Comparison of ENCODE assay signal across 16 cellular contexts in genomic region chr11:45212566-45213315, GRCh38.
DNase-seq lines count a peak whose midpoint lies in the region; ATAC-seq and TF ChIP-seq lines count a peak whose summit lies in the region.
"Had no signal": no experiment of that assay in that cellular context is flagged by ENCODE, and none has a peak within 500 bp of the region (broad histone marks: within the 10 kb centered on the region; RNA-seq: fewer than 3 reads in every experiment).

No MANE protein-coding gene starts in this region.

- no peak overlapping the region for H2BK120ac ChIP-seq in neuronal stem cell (ENCODE audit: low read depth, low read length)

- peak overlapping the region; percentile 52 for H3K9ac ChIP-seq in neuronal stem cell (ENCODE audit: low read depth, low read length, poor library complexity)

- no TSS peak for BruUV-seq in Calu3 (replicated peaks; lab: Mats Ljungman, UMichigan)

- H3K36me3 ChIP-seq in neuronal stem cell (replicated peaks in 1 of 2; ENCODE audit: control insufficient read depth in 2 of 2, insufficient read depth in 2 of 2, low read length in 2 of 2) (peaks cover 0 to 3% of the 10 kb centered on the region in 2 donors), testis (ENCODE audit: low read depth, missing control alignments) (no peaks in the 10 kb centered on the region)

- peak overlapping the region; percentile 16 for H3K23ac ChIP-seq in neuronal stem cell (ENCODE audit: low read depth, low read length, poor library complexity)

- no peak overlapping the region for H3K4me2 ChIP-seq in neuronal stem cell (ENCODE audit: insufficient read depth, low read length, poor library complexity, severe bottlenecking)

- no peak overlapping the region for H3K27ac Mint-ChIP-seq in Calu3 (ENCODE audit: unreplicated experiment)
- H3K27ac Mint-ChIP-seq: activated CD4-positive, alpha-beta T cell treated with anti-CD3 and anti-CD28 coated beads for 36 hours; activated naive CD8-positive, alpha-beta T cell treated with anti-CD3 and anti-CD28 coated beads for 36 hours; CD4-positive, alpha-beta T cell; stimulated activated naive CD8-positive, alpha-beta T cell treated with anti-CD3 and anti-CD28 coated beads, Interleukin-15, Interleukin-2, amounts not matched to agents 100 ng/mL and 50 ng/mL, for 24 hours had no signal

- no peaks in the 10 kb centered on the region for H3K36me3 Mint-ChIP-seq in Calu3 (ENCODE audit: insufficient read depth, unreplicated experiment)

- peak overlapping the region; percentile 50 for H3K18ac ChIP-seq in neuronal stem cell (ENCODE audit: low read length)

- H3K9me3 ChIP-seq in neuronal stem cell (replicated peaks in 1 of 2; ENCODE audit: control insufficient read depth in 2 of 2, insufficient read depth in 1 of 2, low read depth in 1 of 2, low read length in 2 of 2), result no peaks in the 10 kb centered on the region
- no peaks in the 10 kb centered on the region for H3K9me3 ChIP-seq in testis

- H3K79me1 ChIP-seq in neuronal stem cell (ENCODE audit: low read depth, low read length), result no peaks in the 10 kb centered on the region

- no peaks in the 10 kb centered on the region for H3K4me1 Mint-ChIP-seq in Calu3 (ENCODE audit: low read depth, unreplicated experiment)

- H3K4ac ChIP-seq in neuronal stem cell (ENCODE audit: low read length), result no peak overlapping the region

- H2BK5ac ChIP-seq in neuronal stem cell (ENCODE audit: low read length), result no peak overlapping the region

- CTCF ChIA-PET in Calu3 (lab: Charles Lee), result no interaction called here

- DNase-seq in Calu3, result no peak
- DNase-seq in HuH-7 (ENCODE audit: low spot score), result peak; percentile 49
- peak; percentile 72 for DNase-seq in ecto neural progenitor cell (ENCODE audit: low spot score)
- DNase-seq in neuronal stem cell (ENCODE audit: low spot score), result no peak
- DNase-seq in HK-2 (ENCODE audit: unreplicated experiment), result no peak
- DNase-seq in testis, result no peak
- DNase-seq: activated CD4-positive, alpha-beta T cell treated with anti-CD3 and anti-CD28 coated beads for 36 hours; activated naive CD8-positive, alpha-beta T cell treated with anti-CD3 and anti-CD28 coated beads for 36 hours; CD4-positive, alpha-beta T cell; EL; mammary epithelial cell; NCI-H2029 treated with DMSO at 0.1 percent for 48 hours; NCI-H748 treated with DMSO at 0.1 percent for 48 hours had no signal

- H3K9me3 Mint-ChIP-seq in Calu3 (ENCODE audit: low read depth, unreplicated experiment), result no peaks in the 10 kb centered on the region
- H3K9me3 Mint-ChIP-seq: activated naive CD8-positive, alpha-beta T cell treated with anti-CD3 and anti-CD28 coated beads for 36 hours; CD4-positive, alpha-beta T cell; stimulated activated naive CD8-positive, alpha-beta T cell treated with anti-CD3 and anti-CD28 coated beads, Interleukin-15, Interleukin-2, amounts not matched to agents 100 ng/mL and 50 ng/mL, for 24 hours had no signal

- H3K4me1 ChIP-seq in neuronal stem cell (ENCODE audit: control insufficient read depth in 2 of 2, insufficient read depth in 1 of 2, low read depth in 1 of 2, low read length in 2 of 2) (peaks cover 14 to 15% of the 10 kb centered on the region in 2 donors), testis (peaks cover 33% of the 10 kb centered on the region)

- no peak overlapping the region for H3K4me3 Mint-ChIP-seq in Calu3 (ENCODE audit: low read depth, unreplicated experiment)
- H3K4me3 Mint-ChIP-seq: activated CD4-positive, alpha-beta T cell treated with anti-CD3 and anti-CD28 coated beads for 36 hours; activated naive CD8-positive, alpha-beta T cell treated with anti-CD3 and anti-CD28 coated beads for 36 hours; CD4-positive, alpha-beta T cell; stimulated activated naive CD8-positive, alpha-beta T cell treated with anti-CD3 and anti-CD28 coated beads, Interleukin-15, Interleukin-2, amounts not matched to agents 100 ng/mL and 50 ng/mL, for 24 hours had no signal

- H3K27me3 Mint-ChIP-seq in Calu3 (ENCODE audit: unreplicated experiment), result no peaks in the 10 kb centered on the region
- H3K27me3 Mint-ChIP-seq: activated CD4-positive, alpha-beta T cell treated with anti-CD3 and anti-CD28 coated beads for 36 hours; activated naive CD8-positive, alpha-beta T cell treated with anti-CD3 and anti-CD28 coated beads for 36 hours; CD4-positive, alpha-beta T cell; stimulated activated naive CD8-positive, alpha-beta T cell treated with anti-CD3 and anti-CD28 coated beads, Interleukin-15, Interleukin-2, amounts not matched to agents 100 ng/mL and 50 ng/mL, for 24 hours had no signal

- ATAC-seq in HG03565 (IDR thresholded peaks at IDR 0.05; ENCODE audit: unreplicated experiment) (no peak), HG03460 (IDR thresholded peaks at IDR 0.05; ENCODE audit: unreplicated experiment) (no peak)
- ATAC-seq: activated CD4-positive, alpha-beta T cell treated with anti-CD3 and anti-CD28 coated beads for 36 hours had no signal

- H2AFZ ChIP-seq in neuronal stem cell (ENCODE audit: low read length), result no peak overlapping the region

- TF ChIP-seq POLR2A in testis (IDR thresholded peaks at IDR 0.05), result no peak

- H3K4me3 ChIP-seq in neuronal stem cell (ENCODE audit: low read length in 2 of 2) (no peak overlapping the region), testis (no peak overlapping the region)

- H2AK5ac ChIP-seq in neuronal stem cell (ENCODE audit: low read depth, low read length), result peak overlapping the region; percentile 16

- no peak overlapping the region for H3K14ac ChIP-seq in neuronal stem cell (ENCODE audit: low read length)

- intact Hi-C loops in Calu3 (cut with micrococcal nuclease; ENCODE audit: unreplicated experiment), result no loop called here
- intact Hi-C loops in testis (cut with DNase I; ENCODE audit: low total_unique reads), result loop anchor here (10.0 kb wide), 1 partner anchor 68 kb away; the partner anchor contains the start of gene PRDM11

- peak overlapping the region; percentile 52 for H4K8ac ChIP-seq in neuronal stem cell (ENCODE audit: low read depth, low read length)

- H4K91ac ChIP-seq in neuronal stem cell (ENCODE audit: low read depth, low read length, poor library complexity), result no peak overlapping the region

- H2BK12ac ChIP-seq in neuronal stem cell (ENCODE audit: low read length), result no peak overlapping the region

- no peak overlapping the region for H3K27ac ChIP-seq in neuronal stem cell (replicated peaks; ENCODE audit: low read length)
- H3K27ac ChIP-seq in testis, result no peak overlapping the region

- TF ChIP-seq CTCF in Calu3 (IDR thresholded peaks at IDR 0.05; ENCODE audit: unreplicated experiment) (peak; percentile 23), testis (IDR thresholded peaks at IDR 0.05) (no peak)

- no peaks in the 10 kb centered on the region for H3K27me3 ChIP-seq in neuronal stem cell (ENCODE audit: control insufficient read depth in 3 of 3, insufficient read depth in 3 of 3, low read depth in 1 of 3, low read length in 3 of 3)
- H3K27me3 ChIP-seq in testis, result no peaks in the 10 kb centered on the region

- H2BK15ac ChIP-seq in neuronal stem cell (ENCODE audit: low read length), result no peak overlapping the region

- no CpG with 5 or more reads among the region's 31 CpGs for WGBS in neuronal stem cell (ENCODE audit: extremely low coverage in 2 of 2, insufficient read length in 2 of 2, insufficient replicate concordance in 1 of 2), 2 donors
- WGBS in testis, 2 donors, result 88 to 92% methylated on average over 10 to 31 of the region's 31 CpGs

Comparison
In these comparisons a context has a peak if more than half of its experiments do, and no peak if none do; other contexts are left out.
1. DNase-seq: peak in HuH-7 (single experiment) and ecto neural progenitor cell (single experiment); none in Calu3 (single experiment), neuronal stem cell (single experiment), HK-2 (single experiment) and testis (single experiment).